Comparison of ENCODE assay signal across 8 cellular contexts in the genomic region with DNA sequence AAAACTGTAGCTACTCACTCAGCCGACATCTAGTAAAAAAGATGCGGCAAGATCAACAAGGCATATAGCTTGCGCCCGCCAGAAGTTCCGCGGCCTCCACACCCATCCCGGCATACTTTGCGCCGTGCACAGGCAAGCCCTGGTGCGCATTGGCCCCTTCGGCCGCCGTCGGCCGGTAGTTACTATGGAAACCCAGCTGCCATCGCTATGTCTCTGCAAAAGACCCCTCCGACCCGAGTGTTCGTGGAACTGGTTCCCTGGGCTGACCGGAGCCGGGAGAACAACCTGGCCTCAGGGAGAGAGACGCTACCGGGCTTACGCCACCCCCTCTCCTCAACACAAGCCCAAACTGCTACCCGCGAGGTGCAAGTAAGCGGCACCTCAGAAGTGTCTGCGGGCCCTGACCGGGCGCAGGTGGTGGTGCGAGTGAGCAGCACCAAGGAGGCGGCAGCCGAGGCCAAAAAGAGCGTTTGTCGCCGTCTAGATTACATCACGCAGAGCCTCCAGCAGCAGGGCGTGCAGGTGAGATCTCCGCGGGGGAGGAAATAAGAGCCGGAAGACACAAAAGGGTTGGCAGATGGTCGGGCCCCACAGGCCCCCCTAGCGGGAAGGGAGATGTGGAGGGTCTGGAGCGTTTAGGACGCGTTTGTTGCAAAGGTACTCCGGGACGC. TPM values are rescaled to one million over a fixed set of nuclear protein-coding genes. Genes with fewer than 3 reads are reported as not detected.
DNase-seq lines count a peak whose midpoint lies in the region; ATAC-seq and TF ChIP-seq lines count a peak whose summit lies in the region.

Gene IRAK1BP1 (plus strand): TSS at position 182 of the 671 bp plus-strand sequence. CDS start 26 bp downstream, at position 208.

- in situ Hi-C loops in Caki2 (cut with HindIII; ENCODE audit: low pct_unique_long_range_greater_than_20kb, low sequenced_read_pairs) = no loop called here

- DNase-seq in Caki2 (ENCODE audit: low read depth) = peak; percentile 82
- peak; percentile 86 for DNase-seq in GM20000 (ENCODE audit: low spot score)
- peak; percentile 58 for DNase-seq in HT-29 (ENCODE audit: low spot score)
- peak; percentile 47 for DNase-seq in NT2/D1 (ENCODE audit: low read depth, low spot score)
- peak; percentile 73 for DNase-seq in activated CD8-positive, alpha-beta memory T cell treated with anti-CD3 and anti-CD28 coated beads, Interleukin-2, amount 50 U/mL, for 4 hours
- DNase-seq in epithelial cell of prostate (ENCODE audit: low read depth, low spot score) = no peak
- peak; percentile 88 to 92 (median 92) for DNase-seq in mucosa of descending colon
- DNase-seq in stimulated activated CD8-positive, alpha-beta memory T cell treated with anti-CD3 and anti-CD28 coated beads, Interleukin-4, amount 100 ng/mL, for 1 hour (ENCODE audit: low read depth in 2 of 2, low spot score in 1 of 2) = peak; percentile 38 to 55

- peak within 1 kb of the TSS; percentile 79 for H3K9ac ChIP-seq in NT2/D1 (ENCODE audit: insufficient read length, low read depth)

- no peaks in the 10 kb centered on the region for H3K27me3 ChIP-seq in NT2/D1 (ENCODE audit: insufficient read depth, insufficient read length)

- ATAC-seq in mucosa of descending colon = peak; percentile 99

- TF ChIP-seq CTCF in GM20000 (IDR thresholded peaks at IDR 0.05; ENCODE audit: extremely low read depth, missing control alignments) (no peak), mucosa of descending colon (IDR thresholded peaks at IDR 0.05) (no peak)

- peak within 1 kb of the TSS; percentile 67 for H3K27ac ChIP-seq in epithelial cell of prostate

- H3K9me3 ChIP-seq in NT2/D1 (ENCODE audit: insufficient read depth, low read length) (no peaks in the 10 kb centered on the region), mucosa of descending colon (no peaks in the 10 kb centered on the region)

- H3K4me3 ChIP-seq in NT2/D1 (ENCODE audit: insufficient read length, low read depth) (peak within 1 kb of the TSS; percentile 91), mucosa of descending colon (peak within 1 kb of the TSS; percentile 92)

- H3K4me1 ChIP-seq in NT2/D1 (ENCODE audit: insufficient read depth, insufficient read length) = no peaks in the 10 kb centered on the region
- H3K4me1 ChIP-seq in mucosa of descending colon (ENCODE audit: low read depth) = peaks cover 8% of the 10 kb centered on the region

- intact Hi-C loops in mucosa of descending colon (cut with DNase I, micrococcal nuclease) = no loop called here

- H3K36me3 ChIP-seq in NT2/D1 (ENCODE audit: insufficient read depth, insufficient read length, low read length) = no peaks in the 10 kb centered on the region
- H3K36me3 ChIP-seq in mucosa of descending colon (ENCODE audit: low read depth) = no peaks in the 10 kb centered on the region

RNA-seq across cellular contexts. Expression of gene IRAK1BP1, which starts in this region (rescaled TPM):
- total RNA-seq in Caki2 (2014; rRNA removed; shearing (Covaris generic); ENCODE audit: low replicate concordance) = 2.1 and 2.7 TPM in 2 replicates
- total RNA-seq in HT-29 (2014; rRNA removed; shearing (Covaris generic)) = 0.28 and 0.42 TPM in 2 replicates
- total RNA-seq in mucosa of descending colon = 1 to 10 TPM; 2.9 to 4.6 (median 3.4) TPM

Comparison
In these comparisons a context has a peak if more than half of its experiments do, and no peak if none do; other contexts are left out.
1. Peak in DNase-seq in HT-29; RNA of the gene not detected or under 1 TPM.